ENCODE assay signal across 8 cellular contexts in the genomic region with DNA sequence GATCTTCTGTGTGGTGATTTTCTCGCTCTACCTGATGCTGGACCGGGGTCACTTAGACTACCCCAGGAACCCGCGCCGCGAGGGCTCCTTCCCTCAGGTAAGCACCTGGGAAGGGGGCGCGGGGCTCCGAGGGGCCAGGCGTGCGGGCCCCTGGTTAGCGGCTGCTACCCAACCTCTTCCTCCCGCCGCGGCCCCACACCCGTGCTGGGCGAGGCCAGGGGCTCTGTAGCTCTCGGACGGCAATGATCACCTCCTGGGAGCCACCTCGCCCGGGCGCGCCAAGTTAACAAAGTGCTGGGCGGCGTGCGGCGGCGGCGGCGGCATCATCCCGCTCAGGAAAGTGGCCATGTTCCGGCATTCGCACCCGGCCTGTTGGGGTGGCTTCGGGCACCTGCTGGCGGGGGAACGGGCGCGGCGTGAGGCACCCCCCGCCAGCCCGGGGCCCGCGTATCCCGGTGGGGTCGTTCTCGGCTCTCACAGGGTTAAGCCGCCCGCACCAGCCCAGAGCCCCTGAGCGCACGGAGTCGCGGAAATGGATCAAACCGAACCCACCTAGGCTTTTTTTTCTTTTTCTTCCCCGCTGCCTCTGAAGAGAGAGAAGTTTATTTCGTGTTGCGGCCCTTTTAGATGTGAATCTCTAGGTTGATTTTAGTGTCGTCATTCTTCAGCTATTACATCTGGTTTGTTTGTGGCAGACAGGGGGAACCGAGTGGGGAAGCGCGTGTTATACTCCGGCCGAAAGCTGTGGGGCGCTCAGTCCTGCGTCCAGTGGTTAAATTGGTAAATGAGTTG. TPM values are rescaled to one million over a fixed set of nuclear protein-coding genes. Genes with fewer than 3 reads are reported as not detected.
DNase-seq lines count a peak whose midpoint lies in the region; ATAC-seq, FAIRE-seq and TF ChIP-seq lines count a peak whose summit lies in the region.

No MANE protein-coding gene starts in this region.

- H3K27me3 Mint-ChIP-seq in activated T-cell treated with anti-CD3 and anti-CD28 coated beads, Interleukin-2, amount 50 U/mL, for 24 hours, result no peaks in the 10 kb centered on the region

- peak; percentile 25 for ATAC-seq in HG03354 (IDR thresholded peaks at IDR 0.05; ENCODE audit: poor library complexity, severe bottlenecking, unreplicated experiment)

- no TSS peak for BruUV-seq in A673 (replicated peaks; lab: Mats Ljungman, UMichigan)

- TF ChIP-seq CTCF in A673 (conservative IDR thresholded peaks at IDR 0.05; ENCODE audit: low read depth, low read length), result peak; percentile 69
- TF ChIP-seq CTCF in OCI-LY3 (IDR thresholded peaks at IDR 0.05; ENCODE audit: low read depth, low read length), result peak; percentile 68
- peak; percentile 79 for TF ChIP-seq CTCF in epithelial cell of proximal tubule (conservative IDR thresholded peaks at IDR 0.05; ENCODE audit: low read depth, low read length)

- H3K36me3 Mint-ChIP-seq in activated T-cell treated with anti-CD3 and anti-CD28 coated beads, Interleukin-2, amount 50 U/mL, for 24 hours (ENCODE audit: low read depth), result peaks cover 41% of the 10 kb centered on the region

- FAIRE-seq in GM18507 (lab: Jason Lieb, UNC), result peak; percentile 75

- H3K9me3 ChIP-seq in A673 (ENCODE audit: low read depth, low read length, poor library complexity, severe bottlenecking) (peaks cover 8% of the 10 kb centered on the region), OCI-LY3 (ENCODE audit: insufficient read depth, low read length) (peaks cover 9% of the 10 kb centered on the region; the same call in 1 of the 2 replicates), mononuclear cell (ENCODE audit: low read depth, low read length) (no peaks in the 10 kb centered on the region)

- peaks cover 40% of the 10 kb centered on the region for H3K4me1 ChIP-seq in A673 (ENCODE audit: insufficient read depth, low read length, poor library complexity, severe bottlenecking)
- peaks cover 38% of the 10 kb centered on the region for H3K4me1 ChIP-seq in OCI-LY3 (ENCODE audit: low read length)
- H3K4me1 ChIP-seq in mononuclear cell (ENCODE audit: insufficient read depth, low read length), result peaks cover 47% of the 10 kb centered on the region

- DNase-seq in A673 (ENCODE audit: low spot score) (peak; percentile 43), GM18507 (ENCODE audit: extremely low spot score, insufficient read length, low read depth) (no peak), epithelial cell of proximal tubule (ENCODE audit: low read depth) (no peak)
- DNase-seq in activated T-cell treated with anti-CD3 and anti-CD28 coated beads, Interleukin-2, amount 50 U/mL, for 24 hours, result peak; percentile 72
- peak; percentile 9 for DNase-seq in stimulated activated CD8-positive, alpha-beta memory T cell treated with anti-CD3 and anti-CD28 coated beads, Interleukin-7, amount 100 ng/mL, for 24 hours (ENCODE audit: low read depth)

- H4K20me1 ChIP-seq in OCI-LY3 (ENCODE audit: insufficient read depth, low read length), result peaks cover 4% of the 10 kb centered on the region; the same call in 1 of the 2 replicates

- H3K4me3 ChIP-seq in A673 (ENCODE audit: low read depth, low read length, poor library complexity, severe bottlenecking) (peak overlapping the region; percentile 91), OCI-LY3 (ENCODE audit: low read length) (peak overlapping the region; percentile 99), epithelial cell of proximal tubule (ENCODE audit: low read depth, low read length) (peak overlapping the region; percentile 89), mononuclear cell (ENCODE audit: low read length) (peak overlapping the region; percentile 81)

- H3K27ac Mint-ChIP-seq in activated T-cell treated with anti-CD3 and anti-CD28 coated beads, Interleukin-2, amount 50 U/mL, for 24 hours, result peak overlapping the region; percentile 94

- H3K4me1 Mint-ChIP-seq in activated T-cell treated with anti-CD3 and anti-CD28 coated beads, Interleukin-2, amount 50 U/mL, for 24 hours (ENCODE audit: low read depth), result peaks cover 52% of the 10 kb centered on the region

- H3K4me3 Mint-ChIP-seq in activated T-cell treated with anti-CD3 and anti-CD28 coated beads, Interleukin-2, amount 50 U/mL, for 24 hours, result peak overlapping the region; percentile 91

- peak overlapping the region; percentile 95 for H3K9ac ChIP-seq in OCI-LY3 (ENCODE audit: low read length)

- no peaks in the 10 kb centered on the region for H3K36me3 ChIP-seq in A673 (ENCODE audit: insufficient read depth, low read length, poor library complexity, severe bottlenecking)
- no peaks in the 10 kb centered on the region for H3K36me3 ChIP-seq in OCI-LY3 (replicated peaks; ENCODE audit: low read depth, low read length)

- intact Hi-C loops in A673 (cut with micrococcal nuclease; ENCODE audit: unreplicated experiment), result loop anchor here (5.0 to 10.0 kb wide), 4 partner anchors 67 to 364 kb away; a partner anchor contains a TSS

- H3K27ac ChIP-seq in A673 (ENCODE audit: low read depth, low read length, poor library complexity, severe bottlenecking) (peak overlapping the region; percentile 95), OCI-LY3 (ENCODE audit: low read length) (peak overlapping the region; percentile 100)

- H3K27me3 ChIP-seq in A673 (replicated peaks; ENCODE audit: insufficient read depth, low read depth, low read length, poor library complexity) (no peaks in the 10 kb centered on the region), OCI-LY3 (ENCODE audit: low read depth, low read length) (no peaks in the 10 kb centered on the region), mononuclear cell (ENCODE audit: insufficient read depth, low read length) (no peaks in the 10 kb centered on the region)

- peak overlapping the region; percentile 65; the same call in 1 of the 2 replicates for H2AFZ ChIP-seq in OCI-LY3 (ENCODE audit: low read depth, low read length)

- CTCF ChIA-PET in A673 (lab: Charles Lee), result no interaction called here

- peak overlapping the region; percentile 90 for H3K4me2 ChIP-seq in OCI-LY3 (ENCODE audit: low read length)

- POLR2A ChIA-PET in A673 (lab: Charles Lee; ENCODE audit: low non-redundant PET), result no interaction called here

- peaks cover 53% of the 10 kb centered on the region for H3K79me2 ChIP-seq in OCI-LY3 (ENCODE audit: low read length)

- no peaks in the 10 kb centered on the region for H3K9me3 Mint-ChIP-seq in activated T-cell treated with anti-CD3 and anti-CD28 coated beads, Interleukin-2, amount 50 U/mL, for 24 hours

RNA-seq across cellular contexts. Expression of a gene that starts 0.9 kb away (rescaled TPM):
- total RNA-seq in A673 (2021), result 128 and 138 TPM in 2 replicates
- total RNA-seq in epithelial cell of proximal tubule, result 34.7 and 51.2 TPM in 2 replicates
- 112 TPM for total RNA-seq in mononuclear cell

Comparison
In these comparisons a context has a peak if more than half of its experiments do, and no peak if none do; other contexts are left out.
1. DNase-seq: peak in A673 (single experiment), activated T-cell treated with anti-CD3 and anti-CD28 coated beads, Interleukin-2, amount 50 U/mL, for 24 hours (single experiment) and stimulated activated CD8-positive, alpha-beta memory T cell treated with anti-CD3 and anti-CD28 coated beads, Interleukin-7, amount 100 ng/mL, for 24 hours (single experiment); none in GM18507 (single experiment) and epithelial cell of proximal tubule (single experiment).
2. Peak in every context shown above with its lines, with median percentiles within 50 percentile points of each other: H3K4me3 ChIP-seq and CTCF ChIP-seq.